8 cellular contexts compared by ENCODE assay signal in genomic region chr5:114729986-114730385, GRCh38.
"Had no signal": no experiment of that assay in that cellular context is flagged by ENCODE, and none has a peak within 500 bp of the region (broad histone marks: within the 10 kb centered on the region; RNA-seq: fewer than 3 reads in every experiment).

No MANE protein-coding gene starts in this region.

- H3K4me1 Mint-ChIP-seq: IgD-negative memory B cell had no signal

- H3K27ac Mint-ChIP-seq: HFFc6, IgD-negative memory B cell had no signal

- DNase-seq: GM23248, GOT3, H7, HFFc6, KBM-7 had no signal

- ATAC-seq: HCT116, HepG2 had no signal

- H3K36me3 Mint-ChIP-seq: IgD-negative memory B cell had no signal

- H3K4me3 Mint-ChIP-seq: HFFc6, IgD-negative memory B cell had no signal
